Comparison of ENCODE assay signal across 28 cellular contexts in genomic region chr15:28178727-28179126, GRCh38.
"Had no signal": no experiment of that assay in that cellular context is flagged by ENCODE, and none has a peak within 500 bp of the region (broad histone marks: within the 10 kb centered on the region; RNA-seq: fewer than 3 reads in every experiment).

No MANE protein-coding gene starts in this region.

- H3K36me3 ChIP-seq: neural progenitor cell, uterus had no signal

- H3K27me3 ChIP-seq: colonic mucosa, gastrocnemius medialis, neural progenitor cell, sigmoid colon, stomach, tibial nerve, upper lobe of left lung, uterus had no signal

- ATAC-seq: esophagus mucosa; gastrocnemius medialis; left lobe of liver; naive thymus-derived CD4-positive, alpha-beta T cell; stimulated activated effector memory CD8-positive, alpha-beta T cell treated with anti-CD3 and anti-CD28 coated beads, Interleukin-12 subunit alpha, Interleukin-12 subunit beta, amount 100 ng/mL, for 72 hours had no signal

- H3K27ac ChIP-seq: colonic mucosa, epithelial cell of prostate, gastrocnemius medialis, neural progenitor cell, parathyroid adenoma, sigmoid colon, stomach, upper lobe of left lung, uterus had no signal

- H3K4me1 Mint-ChIP-seq: endodermal cell; nephron; neural progenitor cell; stimulated activated effector memory CD8-positive, alpha-beta T cell treated with anti-CD3 and anti-CD28 coated beads, Interleukin-12 subunit alpha, Interleukin-12 subunit beta, amount 100 ng/mL, for 72 hours had no signal

- H3K4me3 Mint-ChIP-seq: dendritic cell treated with granulocyte-macrophage colony-stimulating factor and Interleukin-4, amounts not matched to agents 40 ng/mL and 50 ng/mL, for 4 days; endodermal cell; nephron; neural progenitor cell; stimulated activated effector memory CD8-positive, alpha-beta T cell treated with anti-CD3 and anti-CD28 coated beads, Interleukin-12 subunit alpha, Interleukin-12 subunit beta, amount 100 ng/mL, for 72 hours had no signal

- DNase-seq: colonic mucosa; effector CD8-positive, alpha-beta T cell; endodermal cell; foreskin fibroblast; gastrocnemius medialis; head of caudate nucleus; kidney; mesendoderm; midbrain; naive thymus-derived CD4-positive, alpha-beta T cell; nucleus accumbens; sigmoid colon; stimulated activated CD4-positive, alpha-beta T cell treated with anti-CD3 and anti-CD28 coated beads, Interleukin-2, amount 100 ng/mL, for 24 hours; stimulated activated CD4-positive, alpha-beta T cell treated with anti-CD3 and anti-CD28 coated beads, Interleukin-4, amount 100 ng/mL, for 24 hours; stimulated activated naive CD4-positive, alpha-beta T cell treated with Interleukin-2 at 50 U/mL for 16 hours; stomach; upper lobe of left lung; uterus had no signal

- H3K9me3 ChIP-seq: colonic mucosa, gastrocnemius medialis, sigmoid colon, stomach, tibial nerve, upper lobe of left lung, uterus had no signal

- H3K27me3 Mint-ChIP-seq: dendritic cell treated with granulocyte-macrophage colony-stimulating factor and Interleukin-4, amounts not matched to agents 40 ng/mL and 50 ng/mL, for 4 days; naive thymus-derived CD4-positive, alpha-beta T cell; progenitor cell of endocrine pancreas had no signal

- H3K9me3 Mint-ChIP-seq: dendritic cell treated with granulocyte-macrophage colony-stimulating factor and Interleukin-4, amounts not matched to agents 40 ng/mL and 50 ng/mL, for 4 days; endodermal cell; naive thymus-derived CD4-positive, alpha-beta T cell; nephron; neural progenitor cell; stimulated activated effector memory CD8-positive, alpha-beta T cell treated with anti-CD3 and anti-CD28 coated beads, Interleukin-12 subunit alpha, Interleukin-12 subunit beta, amount 100 ng/mL, for 72 hours had no signal

- H3K4me3 ChIP-seq: colonic mucosa, gastrocnemius medialis, neural progenitor cell, sigmoid colon, stomach, tibial nerve, upper lobe of left lung, uterus had no signal

- H3K27ac Mint-ChIP-seq: dendritic cell treated with granulocyte-macrophage colony-stimulating factor and Interleukin-4, amounts not matched to agents 40 ng/mL and 50 ng/mL, for 4 days; endodermal cell; nephron; neural progenitor cell; progenitor cell of endocrine pancreas; stimulated activated effector memory CD8-positive, alpha-beta T cell treated with anti-CD3 and anti-CD28 coated beads, Interleukin-12 subunit alpha, Interleukin-12 subunit beta, amount 100 ng/mL, for 72 hours had no signal

- H3K4me1 ChIP-seq: gastrocnemius medialis, neural progenitor cell, parathyroid adenoma, sigmoid colon, stomach, upper lobe of left lung, uterus had no signal
